ENCODE assay signal across 11 cellular contexts in the genomic region with DNA sequence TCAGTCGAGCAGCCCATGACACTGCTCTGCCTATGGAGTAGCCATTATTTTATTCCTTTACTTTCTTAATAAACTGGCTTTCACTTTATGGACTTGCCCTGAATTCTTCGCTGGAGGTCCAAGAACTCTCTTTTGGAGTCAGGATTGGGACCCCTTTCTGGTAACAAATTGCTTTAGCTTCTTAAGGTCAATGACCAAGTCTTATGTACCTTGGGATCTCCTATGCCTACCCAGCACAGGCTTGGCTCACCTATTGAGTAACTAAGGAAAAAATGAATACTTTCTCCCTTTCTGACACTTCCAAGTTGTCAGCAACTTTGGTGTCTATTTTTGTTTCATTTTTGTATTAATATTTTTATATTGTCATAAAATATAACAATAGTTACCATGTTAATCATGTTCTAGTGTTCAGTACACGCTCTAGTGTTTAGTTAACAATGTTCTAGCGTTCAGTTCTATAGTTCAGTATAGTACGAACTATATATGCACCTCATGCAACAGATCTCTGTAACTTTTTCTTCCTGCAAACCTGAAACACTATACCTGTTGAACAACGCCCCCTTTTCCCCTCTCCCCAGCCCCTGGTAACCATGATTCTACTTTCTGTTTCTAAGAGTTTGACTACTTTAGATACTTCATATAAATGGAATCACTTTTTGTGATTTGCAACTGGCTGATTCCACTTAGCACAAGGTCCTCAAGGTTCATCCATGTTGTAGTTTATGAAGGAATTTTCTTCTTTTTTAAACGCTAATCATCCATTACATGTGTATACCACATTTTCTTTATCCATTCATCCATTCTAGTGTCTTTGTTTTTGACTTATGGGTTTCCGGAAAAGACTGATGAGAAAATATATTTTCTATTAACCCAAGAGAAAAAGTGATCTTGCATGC. TPM values are rescaled to one million over a fixed set of nuclear protein-coding genes. Genes with fewer than 3 reads are reported as not detected.
DNase-seq lines count a peak whose midpoint lies in the region; ATAC-seq, FAIRE-seq and TF ChIP-seq lines count a peak whose summit lies in the region.
"Had no signal": no experiment of that assay in that cellular context is flagged by ENCODE, and none has a peak within 500 bp of the region (broad histone marks: within the 10 kb centered on the region; RNA-seq: fewer than 3 reads in every experiment).

No MANE protein-coding gene starts in this region.

- H3K27ac Mint-ChIP-seq in astrocyte (ENCODE audit: unreplicated experiment) (peak overlapping the region; percentile 95), natural killer cell (peak overlapping the region in 1 of 2 donors; percentile 83)

- H3K36me3 ChIP-seq in right atrium auricular region: no peaks in the 10 kb centered on the region
- H3K36me3 ChIP-seq in astrocyte (ENCODE audit: insufficient read depth, low read length): peaks cover 3% of the 10 kb centered on the region
- H3K36me3 ChIP-seq in vagina: no peaks in the 10 kb centered on the region

- TF ChIP-seq POLR2A in vagina (IDR thresholded peaks at IDR 0.05): no peak

- H4K20me1 ChIP-seq in astrocyte (ENCODE audit: insufficient read depth, low read length): peaks cover 4% of the 10 kb centered on the region

- no peak for DNase-seq in right atrium auricular region (ENCODE audit: low spot score)
- DNase-seq in Right ventricle myocardium superior: no peak
- no peak for DNase-seq in astrocyte (ENCODE audit: low read depth)
- no peak for DNase-seq in natural killer cell
- DNase-seq in vagina (ENCODE audit: extremely low spot score in 2 of 2): no peak
- DNase-seq in NCI-H1436 treated with DMSO at 0.1 percent for 48 hours (lab: John Stamatoyannopoulos, UW): no peak
- no peak for DNase-seq in NCI-H146 (lab: John Stamatoyannopoulos, UW)
- no peak for DNase-seq in SIG-M5 treated with dmso at 0.1 percent for 504 hours (lab: John Stamatoyannopoulos, UW; ENCODE audit: unreplicated experiment)
- DNase-seq: activated CD4-positive, CD25-positive, alpha-beta regulatory T cell treated with anti-CD3 and anti-CD28 coated beads, Interleukin-2, amount 50 U/mL, for 72 hours; NCI-H1694 had no signal

- peaks cover 6% of the 10 kb centered on the region for H3K36me3 Mint-ChIP-seq in astrocyte (ENCODE audit: low read depth, unreplicated experiment)
- no peaks in the 10 kb centered on the region for H3K36me3 Mint-ChIP-seq in natural killer cell

- H3K9me3 Mint-ChIP-seq in astrocyte (ENCODE audit: unreplicated experiment) (peaks cover 1% of the 10 kb centered on the region), natural killer cell (no peaks in the 10 kb centered on the region)

- peak overlapping the region; percentile 90 for H3K4me2 ChIP-seq in astrocyte (ENCODE audit: low read length)

- H3K9ac ChIP-seq in astrocyte (ENCODE audit: low read length): peak overlapping the region; percentile 94

- H3K4me3 ChIP-seq in right atrium auricular region (no peak overlapping the region), astrocyte (ENCODE audit: insufficient read depth, low read depth, low read length) (no peak overlapping the region), vagina (no peak overlapping the region)

- peaks cover 33% of the 10 kb centered on the region for H3K79me2 ChIP-seq in astrocyte (ENCODE audit: insufficient read depth, low read length)

- FAIRE-seq in astrocyte (lab: Jason Lieb, UNC): no peak

- H3K4me1 Mint-ChIP-seq in astrocyte (ENCODE audit: low read depth, unreplicated experiment): peaks cover 40% of the 10 kb centered on the region
- H3K4me1 Mint-ChIP-seq in natural killer cell: peaks cover 44 to 62% of the 10 kb centered on the region in 2 donors

- H3K27ac ChIP-seq in right atrium auricular region (peak overlapping the region; percentile 18 to 94), astrocyte (ENCODE audit: low read depth, low read length) (peak overlapping the region; percentile 86), vagina (peak overlapping the region; percentile 89)
- H3K27ac ChIP-seq: C4-2B had no signal

- H3K27me3 ChIP-seq in right atrium auricular region (no peaks in the 10 kb centered on the region), astrocyte (ENCODE audit: insufficient read depth, low read length) (no peaks in the 10 kb centered on the region), vagina (no peaks in the 10 kb centered on the region)

- no peak overlapping the region for H2AFZ ChIP-seq in astrocyte (ENCODE audit: low read depth, low read length)

- no peaks in the 10 kb centered on the region for H3K27me3 Mint-ChIP-seq in astrocyte (ENCODE audit: low read depth, unreplicated experiment)
- H3K27me3 Mint-ChIP-seq in natural killer cell (ENCODE audit: low read depth in 2 of 2): no peaks in the 10 kb centered on the region

- H3K9me3 ChIP-seq in right atrium auricular region (no peaks in the 10 kb centered on the region), astrocyte (ENCODE audit: insufficient read depth, low read depth, low read length) (no peaks in the 10 kb centered on the region), vagina (no peaks in the 10 kb centered on the region)

- ATAC-seq in Right ventricle myocardium superior (ENCODE audit: poor library complexity): no peak
- no peak for ATAC-seq in natural killer cell

- peak overlapping the region; percentile 89 for H3K4me3 Mint-ChIP-seq in astrocyte (ENCODE audit: unreplicated experiment)
- peak overlapping the region; percentile 94 for H3K4me3 Mint-ChIP-seq in natural killer cell

- intact Hi-C loops in Right ventricle myocardium superior (cut with DNase I): no loop called here
- intact Hi-C loops in natural killer cell (cut with micrococcal nuclease): loop anchor here (2.0 to 5.0 kb wide), 4 partner anchors 31 to 108 kb away; a partner anchor contains a TSS
- intact Hi-C loops in vagina (cut with DNase I): loop anchor here (2.0 to 10.0 kb wide), 2 partner anchors 83 to 125 kb away; a partner anchor contains a TSS

- TF ChIP-seq CTCF in right atrium auricular region (IDR thresholded peaks at IDR 0.05) (no peak), astrocyte (IDR thresholded peaks at IDR 0.05; ENCODE audit: insufficient read depth, low read depth, low read length) (no peak), natural killer cell (IDR thresholded peaks at IDR 0.05) (no peak), vagina (IDR thresholded peaks at IDR 0.05) (no peak)

- H3K4me1 ChIP-seq in right atrium auricular region (peaks cover 0 to 38% of the 10 kb centered on the region in 2 donors), astrocyte (ENCODE audit: insufficient read depth, low read length) (peaks cover 35% of the 10 kb centered on the region), vagina (peaks cover 17% of the 10 kb centered on the region)

RNA-seq across cellular contexts. Expression of a gene that starts 1.8 kb away (rescaled TPM):
- total RNA-seq in right atrium auricular region (10 to 100 TPM; 56.2 to 89.9 TPM), Right ventricle myocardium superior (81.1 TPM), astrocyte (65.7 and 73.8 TPM in 2 replicates), natural killer cell (10 to 100 TPM; 46.5 to 55.1 (median 46.5) TPM), vagina (43.2 TPM)

RNA-seq across cellular contexts. Expression of a gene that starts 46.6 kb away (rescaled TPM):
- total RNA-seq in right atrium auricular region (under 1 TPM in 1 of 2 donors, not detected in 1; 0.30 TPM), Right ventricle myocardium superior (not detected), astrocyte (0.26 and 0.98 TPM in 2 replicates), natural killer cell (1 to 10 TPM; 1.3 to 2.1 (median 2.0) TPM), vagina (not detected)
